ENCODE assay signal across 10 cellular contexts in the genomic region with DNA sequence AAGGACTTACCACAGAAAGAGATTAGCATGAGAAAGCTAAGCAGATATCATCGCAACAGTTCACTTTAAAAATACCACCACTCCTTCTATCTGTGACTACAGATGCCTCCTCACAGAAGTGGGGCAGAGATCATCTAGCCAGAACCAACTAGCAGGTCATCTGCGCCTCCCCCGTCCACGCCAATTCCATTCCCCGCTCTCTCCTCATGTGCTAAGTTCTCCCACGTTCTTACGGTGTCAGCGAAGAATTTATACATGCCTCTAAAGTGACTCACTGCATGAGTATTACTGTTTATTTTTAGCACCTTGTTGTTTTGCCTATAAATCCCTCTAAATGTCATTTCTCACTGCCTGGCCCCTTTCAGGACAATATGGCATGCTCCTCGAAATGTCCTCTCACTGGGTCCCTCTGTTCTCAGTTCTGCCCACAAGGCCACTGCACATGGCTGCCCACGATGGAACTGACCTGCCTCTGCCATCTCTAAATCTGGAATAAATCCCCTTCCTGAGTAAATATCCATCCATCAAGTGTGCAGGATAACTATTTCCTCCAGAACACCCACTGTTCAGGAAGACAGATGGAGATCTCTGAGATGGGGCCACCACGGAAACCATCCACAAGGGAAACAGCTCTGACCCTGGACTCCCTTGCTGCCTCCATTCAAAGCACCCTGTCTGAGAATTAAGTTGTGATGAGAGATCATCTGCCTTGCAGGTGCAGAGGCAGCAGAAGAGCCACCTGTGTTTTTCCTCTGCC.
A peak's percentile ranks its signal among the peaks of the same experiment; 100 is the strongest.
DNase-seq lines count a peak whose midpoint lies in the region; ATAC-seq and TF ChIP-seq lines count a peak whose summit lies in the region.
"Had no signal": no experiment of that assay in that cellular context is flagged by ENCODE, and none has a peak within 500 bp of the region (broad histone marks: within the 10 kb centered on the region; RNA-seq: fewer than 3 reads in every experiment).

No MANE protein-coding gene starts in this region.

- H3K27ac ChIP-seq in RWPE2 (ENCODE audit: poor library complexity, severe bottlenecking) (peak overlapping the region; percentile 34), psoas muscle (peak overlapping the region; percentile 89)

- peak; percentile 98 for ATAC-seq in RWPE2 (ENCODE audit: low read depth)
- peak; percentile 84 to 92 (median 89) for ATAC-seq in psoas muscle
- no peak for ATAC-seq in HG02798 (IDR thresholded peaks at IDR 0.05; ENCODE audit: poor library complexity, unreplicated experiment)
- no peak for ATAC-seq in GM21447 (IDR thresholded peaks at IDR 0.05; ENCODE audit: unreplicated experiment)
- ATAC-seq: activated naive CD8-positive, alpha-beta T cell treated with anti-CD3 and anti-CD28 coated beads, Interleukin-2, amount 50 U/mL, for 24 hours had no signal

- no peak overlapping the region for H3K4me3 ChIP-seq in RWPE2 (ENCODE audit: severe bottlenecking)
- H3K4me3 ChIP-seq in psoas muscle = peak overlapping the region; percentile 30

- H3K27me3 ChIP-seq in RWPE2 (ENCODE audit: insufficient read depth, poor library complexity, severe bottlenecking) = no peaks in the 10 kb centered on the region
- H3K27me3 ChIP-seq in psoas muscle (ENCODE audit: insufficient read depth in 3 of 3, low read length in 2 of 3) = no peaks in the 10 kb centered on the region

- H3K9me3 ChIP-seq in RWPE2 (ENCODE audit: severe bottlenecking) (no peaks in the 10 kb centered on the region), psoas muscle (no peaks in the 10 kb centered on the region)

- TF ChIP-seq CTCF in RWPE2 (IDR thresholded peaks at IDR 0.05; ENCODE audit: poor library complexity, severe bottlenecking) = no peak
- TF ChIP-seq CTCF in psoas muscle (IDR thresholded peaks at IDR 0.05) = no peak

- no peaks in the 10 kb centered on the region for H3K36me3 ChIP-seq in RWPE2 (ENCODE audit: low read depth)
- no peaks in the 10 kb centered on the region for H3K36me3 ChIP-seq in psoas muscle (ENCODE audit: insufficient read depth in 1 of 2, low read depth in 1 of 2)

- H3K4me1 ChIP-seq in RWPE2 (ENCODE audit: insufficient read depth, poor library complexity, severe bottlenecking) (peaks cover 18% of the 10 kb centered on the region), psoas muscle (peaks cover 22% of the 10 kb centered on the region)

- DNase-seq in EL = peak; percentile 95
- peak; percentile 70 for DNase-seq in RWPE2 (ENCODE audit: low spot score)
- DNase-seq in fibroblast of the conjunctiva (ENCODE audit: low read depth) = peak; percentile 80
- DNase-seq in psoas muscle = peak; percentile 52 to 80
- no peak for DNase-seq in stimulated activated CD4-positive, alpha-beta T cell treated with anti-CD3 and anti-CD28 coated beads, Interleukin-4, amount 100 ng/mL, for 1 hour
- DNase-seq in iPS-NIHi7 (ENCODE audit: extremely low spot score) = no peak
- DNase-seq: activated naive CD8-positive, alpha-beta T cell treated with anti-CD3 and anti-CD28 coated beads, Interleukin-2, amount 50 U/mL, for 24 hours; MM.1S had no signal

- intact Hi-C loops in psoas muscle (cut with DNase I) = loop anchor here in 1 of 2 donors (10.0 kb wide), 1 partner anchor 133 kb away; a partner anchor contains a TSS

- 14 to 31% (median 20%) methylated on average over 11 of the region's 11 CpGs for WGBS in psoas muscle, 3 donors

Comparison
In these comparisons a context has a peak if more than half of its experiments do, and no peak if none do; other contexts are left out.
1. DNase-seq: peak in EL (single experiment), RWPE2 (single experiment), fibroblast of the conjunctiva (single experiment) and psoas muscle (2 of 2); none in stimulated activated CD4-positive, alpha-beta T cell treated with anti-CD3 and anti-CD28 coated beads, Interleukin-4, amount 100 ng/mL, for 1 hour (single experiment) and iPS-NIHi7 (single experiment).
2. ATAC-seq: peak in RWPE2 (single experiment) and psoas muscle (4 of 4); none in HG02798 (single experiment) and GM21447 (single experiment).